ENCODE assay signal across 25 cellular contexts in genomic region chr18:22355598-22355997, GRCh38.
"Had no signal": no experiment of that assay in that cellular context is flagged by ENCODE, and none has a peak within 500 bp of the region (broad histone marks: within the 10 kb centered on the region; RNA-seq: fewer than 3 reads in every experiment).

No MANE protein-coding gene starts in this region.

- H3K27me3 ChIP-seq: hepatocyte, upper lobe of left lung, vagina had no signal

- DNase-seq: activated B cell treated with CpG ODN at 0.5 μM for 24 hours; activated CD4-positive, alpha-beta T cell treated with anti-CD3 and anti-CD28 coated beads, Interleukin-2, amount 50 U/mL, for 1 hour; activated CD8-positive, alpha-beta memory T cell treated with anti-CD3 and anti-CD28 coated beads, Interleukin-2, amount 10 ng/mL, durations not matched to agents 7 days and 5 days; activated CD8-positive, alpha-beta T cell treated with anti-CD3 and anti-CD28 coated beads, Interleukin-2, amount 10 ng/mL, durations not matched to agents 7 days and 5 days; activated naive CD4-positive, alpha-beta T cell; activated naive CD8-positive, alpha-beta T cell treated with anti-CD3 and anti-CD28 coated beads for 36 hours; activated T-cell treated with anti-CD3 and anti-CD28 coated beads, Interleukin-2, amount 50 U/mL, for 72 hours; central memory CD4-positive, alpha-beta T cell; endodermal cell; foreskin melanocyte; islet precursor cell; psoas muscle; stimulated activated CD4-positive, alpha-beta T cell treated with anti-CD3 and anti-CD28 coated beads, Interleukin-4, amount 100 ng/mL, for 4 hours; stimulated activated CD8-positive, alpha-beta memory T cell treated with anti-CD3 and anti-CD28 coated beads, Interleukin-4, amount 100 ng/mL, for 48 hours; stimulated activated naive CD8-positive, alpha-beta T cell treated with anti-CD3 and anti-CD28 coated beads, Interleukin-15, amount 100 ng/mL, for 72 hours; substantia nigra; T-cell; upper lobe of left lung had no signal

- H3K27ac ChIP-seq: hepatocyte, psoas muscle, upper lobe of left lung, vagina had no signal

- H3K27ac Mint-ChIP-seq: activated B cell treated with CpG ODN at 0.5 μM for 24 hours; activated CD8-positive, alpha-beta memory T cell treated with anti-CD3 and anti-CD28 coated beads, Interleukin-2, amount 10 ng/mL, durations not matched to agents 7 days and 5 days; activated CD8-positive, alpha-beta T cell treated with anti-CD3 and anti-CD28 coated beads, Interleukin-2, amount 10 ng/mL, durations not matched to agents 7 days and 5 days; activated naive CD8-positive, alpha-beta T cell treated with anti-CD3 and anti-CD28 coated beads for 36 hours; activated T-cell treated with anti-CD3 and anti-CD28 coated beads, Interleukin-2, amount 50 U/mL, for 72 hours; dendritic cell treated with granulocyte-macrophage colony-stimulating factor and Interleukin-4, amounts not matched to agents 40 ng/mL and 50 ng/mL, for 4 days; endodermal cell; stimulated activated memory B cell treated with anti-CD40 and anti-IgM and Interleukin-4, amounts not matched to agents 10 μg/mL and 1 μg/mL and 100 μg/mL, for 72 hours; stimulated activated naive CD8-positive, alpha-beta T cell treated with anti-CD3 and anti-CD28 coated beads, Interleukin-15, amount 100 ng/mL, for 72 hours; T-cell; T-helper 2 cell treated with Interferon-gamma antibody and Interleukin-4, amounts not matched to agents 5 μg/mL and 100 μg/mL, for 36 hours had no signal

- H3K9me3 Mint-ChIP-seq: activated B cell treated with CpG ODN at 0.5 μM for 24 hours; activated naive CD8-positive, alpha-beta T cell treated with anti-CD3 and anti-CD28 coated beads for 36 hours; dendritic cell treated with granulocyte-macrophage colony-stimulating factor and Interleukin-4, amounts not matched to agents 40 ng/mL and 50 ng/mL, for 4 days; endodermal cell; T-helper 2 cell treated with Interferon-gamma antibody and Interleukin-4, amounts not matched to agents 5 μg/mL and 100 μg/mL, for 36 hours had no signal

- H3K36me3 Mint-ChIP-seq: activated CD8-positive, alpha-beta memory T cell treated with anti-CD3 and anti-CD28 coated beads, Interleukin-2, amount 10 ng/mL, durations not matched to agents 7 days and 5 days; activated naive CD8-positive, alpha-beta T cell treated with anti-CD3 and anti-CD28 coated beads for 36 hours; stimulated activated memory B cell treated with anti-CD40 and anti-IgM and Interleukin-4, amounts not matched to agents 10 μg/mL and 1 μg/mL and 100 μg/mL, for 72 hours; T-cell had no signal

- H3K4me1 ChIP-seq: parathyroid adenoma, psoas muscle, upper lobe of left lung, vagina had no signal

- H3K4me3 ChIP-seq: hepatocyte, psoas muscle, upper lobe of left lung, vagina had no signal

- H3K4me3 Mint-ChIP-seq: activated B cell treated with CpG ODN at 0.5 μM for 24 hours; activated CD8-positive, alpha-beta memory T cell treated with anti-CD3 and anti-CD28 coated beads, Interleukin-2, amount 10 ng/mL, durations not matched to agents 7 days and 5 days; activated CD8-positive, alpha-beta T cell treated with anti-CD3 and anti-CD28 coated beads, Interleukin-2, amount 10 ng/mL, durations not matched to agents 7 days and 5 days; activated naive CD8-positive, alpha-beta T cell treated with anti-CD3 and anti-CD28 coated beads for 36 hours; activated T-cell treated with anti-CD3 and anti-CD28 coated beads, Interleukin-2, amount 50 U/mL, for 72 hours; dendritic cell treated with granulocyte-macrophage colony-stimulating factor and Interleukin-4, amounts not matched to agents 40 ng/mL and 50 ng/mL, for 4 days; endodermal cell; stimulated activated memory B cell treated with anti-CD40 and anti-IgM and Interleukin-4, amounts not matched to agents 10 μg/mL and 1 μg/mL and 100 μg/mL, for 72 hours; stimulated activated naive CD8-positive, alpha-beta T cell treated with anti-CD3 and anti-CD28 coated beads, Interleukin-15, amount 100 ng/mL, for 72 hours; T-cell; T-helper 2 cell treated with Interferon-gamma antibody and Interleukin-4, amounts not matched to agents 5 μg/mL and 100 μg/mL, for 36 hours had no signal

- H3K9me3 ChIP-seq: psoas muscle, upper lobe of left lung, vagina had no signal

- ATAC-seq: activated CD8-positive, alpha-beta memory T cell treated with anti-CD3 and anti-CD28 coated beads, Interleukin-2, amount 10 ng/mL, durations not matched to agents 7 days and 5 days; activated CD8-positive, alpha-beta T cell treated with anti-CD3 and anti-CD28 coated beads, Interleukin-2, amount 10 ng/mL, durations not matched to agents 7 days and 5 days; activated T-cell treated with anti-CD3 and anti-CD28 coated beads, Interleukin-2, amount 50 U/mL, for 72 hours; esophagus mucosa; psoas muscle; stimulated activated memory B cell treated with anti-CD40 and anti-IgM and Interleukin-4, amounts not matched to agents 10 μg/mL and 1 μg/mL and 100 μg/mL, for 72 hours; stimulated activated naive CD8-positive, alpha-beta T cell treated with anti-CD3 and anti-CD28 coated beads, Interleukin-15, amount 100 ng/mL, for 72 hours; T-cell had no signal

- H3K4me1 Mint-ChIP-seq: activated B cell treated with CpG ODN at 0.5 μM for 24 hours; activated CD8-positive, alpha-beta memory T cell treated with anti-CD3 and anti-CD28 coated beads, Interleukin-2, amount 10 ng/mL, durations not matched to agents 7 days and 5 days; activated naive CD8-positive, alpha-beta T cell treated with anti-CD3 and anti-CD28 coated beads for 36 hours; endodermal cell; stimulated activated memory B cell treated with anti-CD40 and anti-IgM and Interleukin-4, amounts not matched to agents 10 μg/mL and 1 μg/mL and 100 μg/mL, for 72 hours; stimulated activated naive CD8-positive, alpha-beta T cell treated with anti-CD3 and anti-CD28 coated beads, Interleukin-15, amount 100 ng/mL, for 72 hours; T-cell had no signal

- H3K36me3 ChIP-seq: upper lobe of left lung, vagina had no signal

- H3K27me3 Mint-ChIP-seq: activated B cell treated with CpG ODN at 0.5 μM for 24 hours; activated CD8-positive, alpha-beta memory T cell treated with anti-CD3 and anti-CD28 coated beads, Interleukin-2, amount 10 ng/mL, durations not matched to agents 7 days and 5 days; activated naive CD8-positive, alpha-beta T cell treated with anti-CD3 and anti-CD28 coated beads for 36 hours; stimulated activated naive CD8-positive, alpha-beta T cell treated with anti-CD3 and anti-CD28 coated beads, Interleukin-15, amount 100 ng/mL, for 72 hours had no signal
